1 cellular context compared by ENCODE assay signal in genomic region chr15:40160689-40161688, GRCh38.
TF ChIP-seq lines count a peak whose summit lies in the region.

TSS of gene BUB1B (plus strand) at chr15:40161069. CDS start at chr15:40161221, 152 bp downstream.

TF ChIP-seq in GM23338, 12 proteins besides CTCF, POLR2A, EP300 and RAD21 (continued from another document):
- TF ChIP-seq ETS1 (IDR thresholded peaks at IDR 0.05), result peak; percentile 99
- no peak for TF ChIP-seq REST (IDR thresholded peaks at IDR 0.05; ENCODE audit: unreplicated experiment)
